Comparison of ENCODE assay signal across 23 cellular contexts in genomic region chr12:22578328-22578727, GRCh38.
"Had no signal": no experiment of that assay in that cellular context is flagged by ENCODE, and none has a peak within 500 bp of the region (broad histone marks: within the 10 kb centered on the region; RNA-seq: fewer than 3 reads in every experiment).

No MANE protein-coding gene starts in this region.

- H3K27ac ChIP-seq: ovary, right lobe of liver, testis, transverse colon, VCaP had no signal

- H3K27me3 Mint-ChIP-seq: activated naive CD4-positive, alpha-beta T cell treated with anti-CD3 and anti-CD28 coated beads, Interleukin-2, amount 50 U/mL, for 24 hours; activated naive CD8-positive, alpha-beta T cell treated with anti-CD3 and anti-CD28 coated beads, Interleukin-2, amount 50 U/mL, for 24 hours; activated T-cell treated with anti-CD3 and anti-CD28 coated beads, Interleukin-2, amount 50 U/mL, for 24 hours; progenitor cell of endocrine pancreas had no signal

- H3K4me3 Mint-ChIP-seq: activated naive CD4-positive, alpha-beta T cell treated with anti-CD3 and anti-CD28 coated beads, Interleukin-2, amount 50 U/mL, for 24 hours; activated naive CD8-positive, alpha-beta T cell treated with anti-CD3 and anti-CD28 coated beads, Interleukin-2, amount 50 U/mL, for 24 hours; activated T-cell treated with anti-CD3 and anti-CD28 coated beads, Interleukin-2, amount 50 U/mL, for 24 hours; naive thymus-derived CD4-positive, alpha-beta T cell had no signal

- H3K4me1 Mint-ChIP-seq: activated naive CD4-positive, alpha-beta T cell treated with anti-CD3 and anti-CD28 coated beads, Interleukin-2, amount 50 U/mL, for 24 hours; activated naive CD8-positive, alpha-beta T cell treated with anti-CD3 and anti-CD28 coated beads, Interleukin-2, amount 50 U/mL, for 24 hours; naive thymus-derived CD4-positive, alpha-beta T cell had no signal

- ATAC-seq: activated CD4-positive, CD25-positive, alpha-beta regulatory T cell treated with anti-CD3 and anti-CD28 coated beads, Interleukin-2, amount 50 U/mL, for 24 hours; activated naive CD8-positive, alpha-beta T cell treated with anti-CD3 and anti-CD28 coated beads, Interleukin-2, amount 50 U/mL, for 24 hours; left colon; naive thymus-derived CD4-positive, alpha-beta T cell; right lobe of liver had no signal

- H3K27ac Mint-ChIP-seq: activated naive CD4-positive, alpha-beta T cell treated with anti-CD3 and anti-CD28 coated beads, Interleukin-2, amount 50 U/mL, for 24 hours; activated naive CD8-positive, alpha-beta T cell treated with anti-CD3 and anti-CD28 coated beads, Interleukin-2, amount 50 U/mL, for 24 hours; activated T-cell treated with anti-CD3 and anti-CD28 coated beads, Interleukin-2, amount 50 U/mL, for 24 hours; naive thymus-derived CD4-positive, alpha-beta T cell; progenitor cell of endocrine pancreas had no signal

- H3K36me3 ChIP-seq: esophagus squamous epithelium, ovary, right lobe of liver, transverse colon had no signal

- H3K36me3 Mint-ChIP-seq: activated naive CD4-positive, alpha-beta T cell treated with anti-CD3 and anti-CD28 coated beads, Interleukin-2, amount 50 U/mL, for 24 hours; naive thymus-derived CD4-positive, alpha-beta T cell had no signal

- H3K9me3 Mint-ChIP-seq: activated naive CD4-positive, alpha-beta T cell treated with anti-CD3 and anti-CD28 coated beads, Interleukin-2, amount 50 U/mL, for 24 hours; activated naive CD8-positive, alpha-beta T cell treated with anti-CD3 and anti-CD28 coated beads, Interleukin-2, amount 50 U/mL, for 24 hours; activated T-cell treated with anti-CD3 and anti-CD28 coated beads, Interleukin-2, amount 50 U/mL, for 24 hours; naive thymus-derived CD4-positive, alpha-beta T cell had no signal

- H3K4me3 ChIP-seq: esophagus squamous epithelium, ovary, right lobe of liver, testis, transverse colon had no signal

- H3K4me1 ChIP-seq: right lobe of liver, testis had no signal

- H3K9me3 ChIP-seq: esophagus squamous epithelium, ovary, right lobe of liver, testis, transverse colon had no signal

- DNase-seq: activated CD4-positive, alpha-beta T cell treated with anti-CD3 and anti-CD28 coated beads for 48 hours; activated CD4-positive, alpha-beta T cell treated with anti-CD3 and anti-CD28 coated beads, Interleukin-2, amount 50 U/mL, for 48 hours; activated CD8-positive, alpha-beta memory T cell treated with anti-CD3 and anti-CD28 coated beads, Interleukin-2, amount 50 U/mL, for 48 hours; activated gamma-delta T cell treated with Interleukin-2 at 50 U/mL for 16 hours; activated naive CD8-positive, alpha-beta T cell treated with anti-CD3 and anti-CD28 coated beads, Interleukin-2, amount 50 U/mL, for 24 hours; activated T-cell treated with anti-CD3 and anti-CD28 coated beads, Interleukin-2, amount 50 U/mL, for 24 hours; amygdala; central memory CD4-positive, alpha-beta T cell; esophagus squamous epithelium; kidney; left colon; midbrain; naive thymus-derived CD4-positive, alpha-beta T cell; ovary; right lobe of liver; stimulated activated CD4-positive, alpha-beta T cell treated with anti-CD3 and anti-CD28 coated beads, Interleukin-2, amount 100 ng/mL, for 48 hours; stimulated activated naive CD4-positive, alpha-beta T cell treated with Interleukin-2 at 50 U/mL for 16 hours; testis; transverse colon had no signal

- H3K27me3 ChIP-seq: esophagus squamous epithelium, ovary, right lobe of liver, testis, transverse colon had no signal
